In the genomic region with DNA sequence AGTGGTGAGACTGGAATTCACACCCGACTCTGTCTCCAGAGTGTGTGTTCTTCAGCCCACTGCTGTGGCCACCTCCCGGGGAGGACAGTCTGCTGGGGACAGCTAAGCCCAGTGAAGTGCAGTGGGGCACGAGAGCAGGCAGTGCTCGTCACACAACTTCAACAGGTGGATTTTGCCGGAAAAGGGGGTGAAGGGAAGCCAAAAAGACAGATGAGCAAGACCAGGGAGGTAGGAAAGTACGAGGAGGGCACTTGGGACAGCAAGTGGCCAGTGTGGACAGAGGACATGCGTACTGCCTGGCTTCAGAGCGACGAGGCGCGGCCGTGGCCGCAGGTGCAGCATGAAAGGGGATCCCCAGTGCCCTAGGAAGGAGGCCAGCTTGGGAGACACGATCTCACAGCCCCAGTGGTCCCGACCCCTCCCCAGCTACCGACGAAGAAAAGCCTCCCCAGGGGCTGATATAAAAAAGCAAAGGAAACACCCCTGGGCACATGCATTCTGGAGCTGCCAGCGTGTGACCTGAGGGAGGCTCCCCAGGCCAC, we compare ENCODE assay signal across 14 cellular contexts.
DNase-seq lines count a peak whose midpoint lies in the region; ATAC-seq and TF ChIP-seq lines count a peak whose summit lies in the region.
"Had no signal": no experiment of that assay in that cellular context is flagged by ENCODE, and none has a peak within 500 bp of the region (broad histone marks: within the 10 kb centered on the region; RNA-seq: fewer than 3 reads in every experiment).

No MANE protein-coding gene starts in this region.

- intact Hi-C loops in IMR-90 (cut with micrococcal nuclease): no loop called here

- peak overlapping the region in 1 of 2 experiments; percentile 4; a peak in 1 of 4 replicates for H4K8ac ChIP-seq in IMR-90 (ENCODE audit: low read depth in 2 of 2, low read length in 2 of 2)

- no peak for TF ChIP-seq POLR2A in IMR-90 (IDR thresholded peaks at IDR 0.05; ENCODE audit: low read depth, low read length)

- dilution Hi-C loops in IMR-90 (cut with HindIII; ENCODE audit: low sequenced_read_pairs, unreplicated experiment): no loop called here

- H3K36me3 ChIP-seq in IMR-90 (ENCODE audit: control insufficient read depth, insufficient read depth, low read length): no peaks in the 10 kb centered on the region
- H3K36me3 ChIP-seq in osteoblast (ENCODE audit: insufficient read depth, low read length): peaks cover 8% of the 10 kb centered on the region

- no peaks in the 10 kb centered on the region for H3K9me3 ChIP-seq in IMR-90 (ENCODE audit: control insufficient read depth, insufficient read depth, low read length)
- no peaks in the 10 kb centered on the region for H3K9me3 ChIP-seq in osteoblast (ENCODE audit: low read depth, low read length)

- H3K9me1 ChIP-seq in IMR-90 (ENCODE audit: insufficient read depth, low read length): peaks cover 6% of the 10 kb centered on the region; the same call in 1 of the 2 replicates

- no peak for TF ChIP-seq CTCF in IMR-90 (conservative IDR thresholded peaks at IDR 0.05; ENCODE audit: low read depth, low read length)
- TF ChIP-seq CTCF in osteoblast (IDR thresholded peaks at IDR 0.05; ENCODE audit: extremely low read depth, low read depth, low read length): no peak

- in situ Hi-C loops in IMR-90 (cut with MboI; ENCODE audit: low sequenced_read_pairs): no loop called here

- no peak overlapping the region for H3K4ac ChIP-seq in IMR-90 (ENCODE audit: low read depth, low read length)

- peak; percentile 21 for DNase-seq in activated effector memory CD4-positive, alpha-beta T cell treated with anti-CD3 and anti-CD28 coated beads, Interleukin-2, amount 50 U/mL, for 16 hours
- no peak for DNase-seq in activated effector memory CD4-positive, alpha-beta T cell treated with Interleukin-2 at 50 U/mL for 16 hours
- DNase-seq in IMR-90 (no peak), kidney tubule cell (ENCODE audit: low spot score) (peak; percentile 40), osteoblast (ENCODE audit: insufficient read length, low spot score, missing footprints) (peak; percentile 43), AG08395 (ENCODE audit: low spot score) (no peak), putamen (ENCODE audit: low spot score) (no peak)
- DNase-seq: CD8-positive, alpha-beta T cell; COR-L47; DND-41; GDM1 had no signal

- H4K5ac ChIP-seq in IMR-90 (ENCODE audit: low read depth, low read length): no peak overlapping the region

- H3K14ac ChIP-seq in IMR-90 (replicated peaks; ENCODE audit: low read depth, low read length): no peak overlapping the region

- no peak overlapping the region for H3K18ac ChIP-seq in IMR-90 (ENCODE audit: low read depth, low read length)

- no peak overlapping the region for H3K23ac ChIP-seq in IMR-90 (ENCODE audit: low read depth, low read length)

- H2BK15ac ChIP-seq in IMR-90 (ENCODE audit: low read depth, low read length): no peak overlapping the region

- no peak for ATAC-seq in IMR-90 (ENCODE audit: low read depth)
- no peak for ATAC-seq in GM21717 (IDR thresholded peaks at IDR 0.05; ENCODE audit: unreplicated experiment)
- ATAC-seq: CD8-positive, alpha-beta T cell; HCT116 had no signal

- CTCF ChIA-PET in IMR-90 (lab: Yijun Ruan, JAX): no interaction called here

- H3K27me3 ChIP-seq in IMR-90 (ENCODE audit: control insufficient read depth, insufficient read depth, low read length): no peaks in the 10 kb centered on the region
- no peaks in the 10 kb centered on the region for H3K27me3 ChIP-seq in osteoblast (ENCODE audit: insufficient read depth, low read length)

- TF ChIP-seq RAD21 in IMR-90 (IDR thresholded peaks at IDR 0.05; ENCODE audit: low read length): no peak

- no peaks in the 10 kb centered on the region for H3K79me2 ChIP-seq in osteoblast (ENCODE audit: insufficient read depth, low read length)

- no peak overlapping the region for H2BK20ac ChIP-seq in IMR-90 (ENCODE audit: low read depth, low read length)

- peaks cover 13% of the 10 kb centered on the region for H3K4me1 ChIP-seq in IMR-90 (ENCODE audit: control insufficient read depth, insufficient read depth, low read length)
- peaks cover 28% of the 10 kb centered on the region for H3K4me1 ChIP-seq in osteoblast (ENCODE audit: insufficient read depth, low read length)

- no TSS peak for BruUV-seq in IMR-90 (replicated peaks; lab: Mats Ljungman, UMichigan)

- H4K91ac ChIP-seq in IMR-90 (ENCODE audit: insufficient read depth, low read depth, low read length): no peak overlapping the region

- no peak overlapping the region for H3K56ac ChIP-seq in IMR-90 (ENCODE audit: extremely low read depth, insufficient read depth, low read length)

- H3K4me2 ChIP-seq in IMR-90 (ENCODE audit: low read depth, low read length) (no peak overlapping the region), osteoblast (ENCODE audit: insufficient read depth, low read length) (no peak overlapping the region)

- no peak overlapping the region for H2BK5ac ChIP-seq in IMR-90 (ENCODE audit: low read depth, low read length, poor library complexity, severe bottlenecking)

- no peaks in the 10 kb centered on the region for H4K20me1 ChIP-seq in IMR-90 (ENCODE audit: insufficient read depth, low read length)
- no peaks in the 10 kb centered on the region for H4K20me1 ChIP-seq in osteoblast (ENCODE audit: insufficient read depth, low read length)

- H2AK9ac ChIP-seq in IMR-90 (replicated peaks; ENCODE audit: low read depth, low read length, poor library complexity): no peak overlapping the region

- H3K9ac ChIP-seq in IMR-90 (ENCODE audit: low read depth, low read length): no peak overlapping the region

- no peak overlapping the region for H3K4me3 ChIP-seq in IMR-90 (ENCODE audit: insufficient read depth, low read depth, low read length)
- no peak overlapping the region for H3K4me3 ChIP-seq in osteoblast (ENCODE audit: insufficient read depth, low read length)

- H2BK120ac ChIP-seq in IMR-90 (ENCODE audit: low read depth, low read length): peak overlapping the region; percentile 19; the same call in 1 of the 2 replicates

- POLR2A ChIA-PET in IMR-90 (lab: Charles Lee; ENCODE audit: unreplicated experiment): interaction anchor here (0.6 kb wide), 1 partner anchor 22 kb away, joined by 3 read pairs; no protein-coding TSS in a partner anchor

- no peaks in the 10 kb centered on the region for H3K79me1 ChIP-seq in IMR-90 (ENCODE audit: low read depth in 1 of 2, low read length in 2 of 2)

- no peak overlapping the region for H3K27ac ChIP-seq in IMR-90 (ENCODE audit: insufficient read depth, low read length)
- no peak overlapping the region for H3K27ac ChIP-seq in osteoblast (ENCODE audit: low read depth, low read length)
- H3K27ac ChIP-seq: 22Rv1 had no signal

- H2AK5ac ChIP-seq in IMR-90 (ENCODE audit: low read depth, low read length): peak overlapping the region; percentile 67; the same call in 1 of the 2 replicates

- peak overlapping the region; percentile 18 for H2AFZ ChIP-seq in IMR-90 (replicated peaks; ENCODE audit: low read length, poor library complexity)
- no peak overlapping the region for H2AFZ ChIP-seq in osteoblast (ENCODE audit: low read length)

- WGBS in IMR-90 (ENCODE audit: extremely low coverage in 2 of 2, insufficient read length in 1 of 2), 2 experiments: 93% methylated on average over 8 of the region's 18 CpGs; no CpG with 5 or more reads in 1 of the 2 experiments

TF ChIP-seq in IMR-90, 13 proteins besides CTCF, POLR2A, EP300 and RAD21:
- TF ChIP-seq ELK1 (IDR thresholded peaks at IDR 0.05; ENCODE audit: borderline replicate concordance, low read depth, low read length) (no peak), MAZ (IDR thresholded peaks at IDR 0.05; ENCODE audit: borderline replicate concordance, low read depth, low read length) (no peak), NFE2L2 (IDR thresholded peaks at IDR 0.05; ENCODE audit: low read depth, low read length) (no peak), FOS (IDR thresholded peaks at IDR 0.05; ENCODE audit: low read depth, low read length) (no peak)

Comparison
In these comparisons a context has a peak if more than half of its experiments do, and no peak if none do; other contexts are left out.
1. DNase-seq: peak in activated effector memory CD4-positive, alpha-beta T cell treated with anti-CD3 and anti-CD28 coated beads, Interleukin-2, amount 50 U/mL, for 16 hours (single experiment), kidney tubule cell (single experiment) and osteoblast (single experiment); none in activated effector memory CD4-positive, alpha-beta T cell treated with Interleukin-2 at 50 U/mL for 16 hours (single experiment), IMR-90 (single experiment), AG08395 (single experiment) and putamen (single experiment).